In the genomic region with DNA sequence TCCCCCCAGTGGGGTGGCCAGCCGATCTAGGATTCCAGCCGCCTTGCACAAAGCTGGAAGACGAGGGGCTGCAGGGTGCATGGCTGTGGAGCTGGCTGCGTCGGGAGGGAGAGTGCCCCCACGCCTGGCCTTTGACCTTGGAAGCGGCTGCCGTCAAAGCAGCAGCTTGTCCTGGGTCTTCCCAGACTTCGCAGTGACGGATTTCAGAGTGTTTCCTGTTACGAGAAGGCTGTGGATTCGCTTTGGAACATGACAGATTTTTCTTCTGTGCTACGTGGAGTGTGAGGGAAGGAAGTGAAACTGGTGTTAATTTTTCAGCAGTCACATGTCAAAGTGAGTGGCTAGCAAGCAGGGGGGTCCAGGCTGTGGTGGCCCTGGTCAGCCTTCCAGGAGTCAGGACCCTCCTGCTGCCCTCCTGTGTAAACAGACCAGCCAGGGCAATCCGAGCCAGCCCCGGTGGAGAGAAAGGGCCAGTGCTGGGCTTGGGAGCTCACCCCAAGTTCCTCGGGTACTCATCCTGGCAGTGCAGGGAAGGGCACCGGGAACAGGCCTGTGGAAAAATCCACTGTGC, we compare ENCODE assay signal across 11 cellular contexts.
DNase-seq lines count a peak whose midpoint lies in the region; ATAC-seq and TF ChIP-seq lines count a peak whose summit lies in the region.
"Had no signal": no experiment of that assay in that cellular context is flagged by ENCODE, and none has a peak within 500 bp of the region (broad histone marks: within the 10 kb centered on the region; RNA-seq: fewer than 3 reads in every experiment).

No MANE protein-coding gene starts in this region.

- no peaks in the 10 kb centered on the region for H3K36me3 Mint-ChIP-seq in activated CD8-positive, alpha-beta T cell treated with anti-CD3 and anti-CD28 coated beads, Interleukin-2, amount 10 ng/mL, durations not matched to agents 7 days and 5 days (ENCODE audit: low read depth)

- peak; percentile 35 to 47 for ATAC-seq in upper lobe of left lung (ENCODE audit: low FRiP score in 2 of 2)
- ATAC-seq in activated CD8-positive, alpha-beta T cell treated with anti-CD3 and anti-CD28 coated beads, Interleukin-2, amount 10 ng/mL, durations not matched to agents 7 days and 5 days = no peak
- ATAC-seq: activated T-cell treated with anti-CD3 and anti-CD28 coated beads, Interleukin-2, amount 50 U/mL, for 72 hours had no signal

- no peaks in the 10 kb centered on the region for H3K36me3 ChIP-seq in mucosa of stomach (ENCODE audit: control insufficient read depth, insufficient read depth, low read length)
- no peaks in the 10 kb centered on the region for H3K36me3 ChIP-seq in upper lobe of left lung

- TF ChIP-seq EP300 in upper lobe of left lung (IDR thresholded peaks at IDR 0.05) = peak in 3 of 4 donors; percentile 41 to 91 (median 84)

- CTCF ChIA-PET in activated CD8-positive, alpha-beta T cell treated with anti-CD3 and anti-CD28 coated beads, Interleukin-2, amount 10 ng/mL, durations not matched to agents 7 days and 5 days (lab: Charles Lee) = no interaction called here

- H3K4me3 ChIP-seq in mucosa of stomach (ENCODE audit: low read length) (no peak overlapping the region), upper lobe of left lung (peak overlapping the region in 3 of 4 donors; percentile 17 to 36 (median 33))
- H3K4me3 ChIP-seq: SK-N-MC had no signal

- no peaks in the 10 kb centered on the region for H3K27me3 Mint-ChIP-seq in activated CD8-positive, alpha-beta T cell treated with anti-CD3 and anti-CD28 coated beads, Interleukin-2, amount 10 ng/mL, durations not matched to agents 7 days and 5 days (ENCODE audit: low read depth)

- no peak for TF ChIP-seq CTCF in upper lobe of left lung (IDR thresholded peaks at IDR 0.05)

- DNase-seq in NCI-H510A treated with DMSO at 0.1 percent for 48 hours (lab: John Stamatoyannopoulos, UW) (peak; percentile 33), NCI-H510A (lab: John Stamatoyannopoulos, UW) (no peak), upper lobe of left lung (peak; percentile 37 to 71), Kasumi-1 (lab: John Stamatoyannopoulos, UW) (no peak), GF-D8 (lab: John Stamatoyannopoulos, UW) (no peak)
- DNase-seq in activated CD8-positive, alpha-beta T cell treated with anti-CD3 and anti-CD28 coated beads, Interleukin-2, amount 10 ng/mL, durations not matched to agents 7 days and 5 days = no peak
- DNase-seq: 8988T; activated T-cell treated with anti-CD3 and anti-CD28 coated beads, Interleukin-2, amount 50 U/mL, for 72 hours had no signal

- H3K9me3 ChIP-seq in mucosa of stomach (ENCODE audit: control insufficient read depth, low read length) (no peaks in the 10 kb centered on the region), upper lobe of left lung (no peaks in the 10 kb centered on the region)

- no peak overlapping the region for H3K27ac Mint-ChIP-seq in activated CD8-positive, alpha-beta T cell treated with anti-CD3 and anti-CD28 coated beads, Interleukin-2, amount 10 ng/mL, durations not matched to agents 7 days and 5 days
- H3K27ac Mint-ChIP-seq: activated T-cell treated with anti-CD3 and anti-CD28 coated beads, Interleukin-2, amount 50 U/mL, for 72 hours had no signal

- H3K27me3 ChIP-seq in mucosa of stomach (ENCODE audit: control insufficient read depth, insufficient read depth, low read length) (no peaks in the 10 kb centered on the region), upper lobe of left lung (no peaks in the 10 kb centered on the region)

- POLR2A ChIA-PET in activated CD8-positive, alpha-beta T cell treated with anti-CD3 and anti-CD28 coated beads, Interleukin-2, amount 10 ng/mL, durations not matched to agents 7 days and 5 days (lab: Charles Lee) = no interaction called here

- H3K27ac ChIP-seq in cingulate gyrus (ENCODE audit: low read depth, low read length) (peak overlapping the region; percentile 8), upper lobe of left lung (peak overlapping the region; percentile 46 to 79 (median 66))
- H3K27ac ChIP-seq: SK-N-MC had no signal

- H3K4me1 ChIP-seq in mucosa of stomach (ENCODE audit: control insufficient read depth, insufficient read depth, low read length) (peaks cover 25% of the 10 kb centered on the region), upper lobe of left lung (peaks cover 14 to 18% (median 17%) of the 10 kb centered on the region in 4 donors)

- WGBS in upper lobe of left lung, 2 donors = 34 to 40% methylated on average over 11 to 17 of the region's 17 CpGs

- H3K9me3 Mint-ChIP-seq in activated CD8-positive, alpha-beta T cell treated with anti-CD3 and anti-CD28 coated beads, Interleukin-2, amount 10 ng/mL, durations not matched to agents 7 days and 5 days (ENCODE audit: insufficient read depth) = no peaks in the 10 kb centered on the region
- H3K9me3 Mint-ChIP-seq: activated T-cell treated with anti-CD3 and anti-CD28 coated beads, Interleukin-2, amount 50 U/mL, for 72 hours had no signal

- TF ChIP-seq POLR2A in upper lobe of left lung (IDR thresholded peaks at IDR 0.05) = peak in 1 of 4 donors; percentile 20

- H3K9ac ChIP-seq in mucosa of stomach (ENCODE audit: low read length) = peak overlapping the region; percentile 13

- H3K4me1 Mint-ChIP-seq in activated CD8-positive, alpha-beta T cell treated with anti-CD3 and anti-CD28 coated beads, Interleukin-2, amount 10 ng/mL, durations not matched to agents 7 days and 5 days (ENCODE audit: low read depth) = no peaks in the 10 kb centered on the region

- no peak overlapping the region for H3K4me3 Mint-ChIP-seq in activated CD8-positive, alpha-beta T cell treated with anti-CD3 and anti-CD28 coated beads, Interleukin-2, amount 10 ng/mL, durations not matched to agents 7 days and 5 days
- H3K4me3 Mint-ChIP-seq: activated T-cell treated with anti-CD3 and anti-CD28 coated beads, Interleukin-2, amount 50 U/mL, for 72 hours had no signal

Comparison
In these comparisons a context has a peak if more than half of its experiments do, and no peak if none do; other contexts are left out.
1. DNase-seq: peak in NCI-H510A treated with DMSO at 0.1 percent for 48 hours (single experiment) and upper lobe of left lung (2 of 2); none in NCI-H510A (single experiment), Kasumi-1 (0 of 2), activated CD8-positive, alpha-beta T cell treated with anti-CD3 and anti-CD28 coated beads, Interleukin-2, amount 10 ng/mL, durations not matched to agents 7 days and 5 days (single experiment) and GF-D8 (single experiment).